ENCODE assay signal across 1 cellular context in genomic region chr5:77973253-77973609, GRCh38.
TF ChIP-seq lines count a peak whose summit lies in the region.

No MANE protein-coding gene starts in this region.

TF ChIP-seq in HepG2, 621 proteins besides CTCF, POLR2A, EP300 and RAD21 (continued from another document):
- TF ChIP-seq ZNF232 (CRISPR knock-in tag; IDR thresholded peaks at IDR 0.05; ENCODE audit: borderline replicate concordance) (no peak), SSRP1 (CRISPR knock-in tag; IDR thresholded peaks at IDR 0.05) (no peak)
